In the genomic region with DNA sequence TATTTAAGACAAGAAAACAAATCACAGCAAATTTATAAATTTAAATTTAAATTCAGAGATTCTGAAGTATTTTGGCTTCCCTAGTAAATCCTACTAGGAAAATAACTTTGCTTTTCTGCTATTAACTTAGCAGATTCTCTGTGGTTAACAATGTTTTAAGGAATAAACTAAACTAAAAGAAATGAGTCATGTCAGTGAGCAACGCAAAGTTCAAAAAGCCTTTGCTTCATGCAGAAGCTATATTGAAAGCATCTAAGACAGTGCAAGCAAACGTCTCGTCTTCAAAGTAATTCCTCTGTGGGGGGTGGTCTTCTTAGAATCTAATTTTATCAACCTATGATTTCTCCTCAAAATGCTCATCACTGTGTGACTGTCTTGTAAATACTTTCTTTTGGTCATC, we compare ENCODE assay signal across 33 cellular contexts. TPM values are rescaled to one million over a fixed set of nuclear protein-coding genes. Genes with fewer than 3 reads are reported as not detected.
A peak's percentile ranks its signal among the peaks of the same experiment; 100 is the strongest.
DNase-seq lines count a peak whose midpoint lies in the region; ATAC-seq and TF ChIP-seq lines count a peak whose summit lies in the region.
"Had no signal": no experiment of that assay in that cellular context is flagged by ENCODE, and none has a peak within 500 bp of the region (broad histone marks: within the 10 kb centered on the region; RNA-seq: fewer than 3 reads in every experiment).

No MANE protein-coding gene starts in this region.

- no peaks in the 10 kb centered on the region for H3K27me3 ChIP-seq in Peyer's patch
- no peaks in the 10 kb centered on the region for H3K27me3 ChIP-seq in gastrocnemius medialis
- H3K27me3 ChIP-seq: ascending aorta, spleen, upper lobe of right lung had no signal

- in situ Hi-C loops in gastrocnemius medialis (cut with MboI; ENCODE audit: low sequenced_read_pairs in 4 of 4): no loop called here

- H3K4me1 ChIP-seq in Peyer's patch (no peaks in the 10 kb centered on the region), gastrocnemius medialis (no peaks in the 10 kb centered on the region)
- H3K4me1 ChIP-seq: ascending aorta, spleen, upper lobe of right lung had no signal

- no peak for TF ChIP-seq POLR2A in Peyer's patch (IDR thresholded peaks at IDR 0.05)
- no peak for TF ChIP-seq POLR2A in gastrocnemius medialis (IDR thresholded peaks at IDR 0.05)

- DNase-seq in A172 (ENCODE audit: low spot score): peak; percentile 26
- peak; percentile 43 for DNase-seq in HT1080 (ENCODE audit: low read depth)
- DNase-seq in astrocyte of the hippocampus (ENCODE audit: low read depth, low spot score): peak; percentile 31
- peak; percentile 20 for DNase-seq in fibroblast of villous mesenchyme (ENCODE audit: low read depth)
- DNase-seq in Peyer's patch: no peak
- DNase-seq in gastrocnemius medialis: no peak
- DNase-seq in left colon: no peak
- DNase-seq in KG1 (lab: John Stamatoyannopoulos, UW): no peak
- DNase-seq: 8988T; activated CD4-positive, alpha-beta T cell treated with anti-CD3 and anti-CD28 coated beads for 4 hours; AML-193; CD4-positive, CD25-positive, alpha-beta regulatory T cell; H7; islet precursor cell; Kasumi-1; left ventricle myocardium superior; NCI-H1694; NCI-H446 treated with DMSO at 0.1 percent for 48 hours; right cardiac atrium; SIG-M5; spleen; stimulated activated CD4-positive, alpha-beta T cell treated with anti-CD3 and anti-CD28 coated beads, Interleukin-2, amount 100 ng/mL, for 24 hours; stimulated activated naive CD8-positive, alpha-beta T cell treated with anti-CD3 and anti-CD28 coated beads, Interleukin-15, Interleukin-2, amounts not matched to agents 100 U/mL and 50 U/mL, for 24 hours; SW 1271; upper lobe of right lung had no signal

- H3K4me3 ChIP-seq in fibroblast of villous mesenchyme (ENCODE audit: low read depth, low read length) (no peak overlapping the region), Peyer's patch (no peak overlapping the region), gastrocnemius medialis (no peak overlapping the region)
- H3K4me3 ChIP-seq: ascending aorta, GM12878, spleen, upper lobe of right lung had no signal

- no peak overlapping the region for H3K27ac ChIP-seq in Peyer's patch
- no peak overlapping the region for H3K27ac ChIP-seq in gastrocnemius medialis
- H3K27ac ChIP-seq: ascending aorta, spleen, upper lobe of right lung had no signal

- H3K36me3 ChIP-seq in Peyer's patch: no peaks in the 10 kb centered on the region
- H3K36me3 ChIP-seq in gastrocnemius medialis: no peaks in the 10 kb centered on the region
- H3K36me3 ChIP-seq: ascending aorta, spleen, upper lobe of right lung had no signal

- ATAC-seq in gastrocnemius medialis: no peak
- ATAC-seq in left colon: no peak
- ATAC-seq: activated naive CD4-positive, alpha-beta T cell treated with anti-CD3 and anti-CD28 coated beads, Interleukin-2, amount 50 U/mL, for 72 hours; GM12878; HepG2; left ventricle myocardium superior; right cardiac atrium; stimulated activated naive CD8-positive, alpha-beta T cell treated with anti-CD3 and anti-CD28 coated beads, Interleukin-15, Interleukin-2, amounts not matched to agents 100 U/mL and 50 U/mL, for 24 hours; upper lobe of right lung had no signal

- H3K9me3 ChIP-seq in Peyer's patch (no peaks in the 10 kb centered on the region), gastrocnemius medialis (no peaks in the 10 kb centered on the region)
- H3K9me3 ChIP-seq: ascending aorta, spleen, upper lobe of right lung had no signal

- intact Hi-C loops in gastrocnemius medialis (cut with DNase I; ENCODE audit: low total_unique reads) (no loop called here), left colon (cut with DNase I, micrococcal nuclease) (no loop called here)

- TF ChIP-seq CTCF in fibroblast of villous mesenchyme (IDR thresholded peaks at IDR 0.05; ENCODE audit: insufficient read depth, low read depth, low read length): no peak
- no peak for TF ChIP-seq CTCF in Peyer's patch (IDR thresholded peaks at IDR 0.05)
- TF ChIP-seq CTCF in gastrocnemius medialis (IDR thresholded peaks at IDR 0.05 in 4 of 5, conservative IDR thresholded peaks at IDR 0.05 in 1 of 5): no peak

RNA-seq across cellular contexts. Expression of a gene that starts 30.1 kb away (rescaled TPM):
- total RNA-seq in A172 (2014; rRNA removed; shearing (Covaris generic)): 1.00 and 1.7 TPM in 2 replicates
- 0.53 and 0.76 TPM in 2 replicates for total RNA-seq in HT1080 (2014; rRNA removed; shearing (Covaris generic))
- polyA plus RNA-seq in HT1080 (2015; cell fraction: cytosol; rRNA removed): 0.14 and 0.17 TPM in 2 replicates
- 0.78 and 1.6 TPM in 2 replicates for polyA plus RNA-seq in HT1080 (2015; cell fraction: nucleus; rRNA removed)
- total RNA-seq in fibroblast of villous mesenchyme: 0.32 TPM in 1 of 2 replicates, not detected in the other
- total RNA-seq in Peyer's patch: not detected
- total RNA-seq in gastrocnemius medialis: not detected
- total RNA-seq in left colon: under 1 TPM; 0.36 to 0.37 TPM
- total RNA-seq: activated naive CD4-positive, alpha-beta T cell treated with anti-CD3 and anti-CD28 coated beads, Interleukin-2, amount 50 U/mL, for 72 hours; activated T-helper 2 cell treated with anti-CD3 and anti-CD28 coated beads, Interferon-gamma antibody, Interleukin-2, Interleukin-4, amounts not matched to agents 10 μg/mL and 5 μg/mL and 100 μg/mL, durations not matched to agents 14 hours and 24 hours and 36 hours; CD4-positive, CD25-positive, alpha-beta regulatory T cell; endothelial cell of umbilical vein; HepG2; mesenteric fat pad; posterior vena cava; spleen; upper lobe of right lung had no signal
- polyA plus RNA-seq: CD4-positive, CD25-positive, alpha-beta regulatory T cell; endothelial cell of umbilical vein; HepG2; spleen had no signal

Comparison
In these comparisons a context has a peak if more than half of its experiments do, and no peak if none do; other contexts are left out.
1. DNase-seq: peak in A172 (single experiment), HT1080 (single experiment), astrocyte of the hippocampus (single experiment) and fibroblast of villous mesenchyme (single experiment); none in Peyer's patch (0 of 3), gastrocnemius medialis (0 of 2), left colon (0 of 2) and KG1 (single experiment).